ENCODE assay signal across 36 cellular contexts in the genomic region with DNA sequence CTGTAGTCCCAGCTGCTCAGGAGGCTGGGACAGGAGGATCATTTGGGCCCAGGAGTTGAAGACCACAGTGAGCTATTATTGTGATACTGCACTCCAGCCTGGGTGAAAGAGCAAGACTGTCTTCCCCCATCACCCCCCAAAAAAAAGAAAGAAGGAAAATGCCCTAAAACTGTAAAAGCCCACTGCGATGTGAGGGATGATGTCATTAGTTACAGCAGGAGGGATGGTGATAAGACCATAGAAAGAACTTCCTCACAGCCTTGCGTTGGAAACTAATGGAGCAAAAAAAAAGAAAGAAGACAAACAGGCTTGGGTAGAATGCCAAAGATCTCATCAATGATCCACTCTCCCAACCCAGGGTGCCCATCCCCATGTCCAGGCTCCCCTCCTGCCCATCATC. TPM values are rescaled to one million over a fixed set of nuclear protein-coding genes. Genes with fewer than 3 reads are reported as not detected.
"Had no signal": no experiment of that assay in that cellular context is flagged by ENCODE, and none has a peak within 500 bp of the region (broad histone marks: within the 10 kb centered on the region; RNA-seq: fewer than 3 reads in every experiment).

No MANE protein-coding gene starts in this region.

- FAIRE-seq: astrocyte, bronchial epithelial cell had no signal

- H3K27me3 Mint-ChIP-seq: activated CD4-positive, alpha-beta T cell treated with anti-CD3 and anti-CD28 coated beads for 36 hours had no signal

- H3K27me3 ChIP-seq: adrenal gland, body of pancreas, SJCRH30 had no signal

- H3K4me1 Mint-ChIP-seq: activated CD4-positive, alpha-beta T cell treated with anti-CD3 and anti-CD28 coated beads for 36 hours; activated CD4-positive, alpha-beta T cell treated with anti-CD3 and anti-CD28 coated beads, Interleukin-2, amount 10 ng/mL, durations not matched to agents 7 days and 5 days had no signal

- H3K4me3 Mint-ChIP-seq: activated CD4-positive, alpha-beta T cell treated with anti-CD3 and anti-CD28 coated beads for 36 hours; activated CD4-positive, alpha-beta T cell treated with anti-CD3 and anti-CD28 coated beads, Interleukin-2, amount 10 ng/mL, durations not matched to agents 7 days and 5 days; activated CD8-positive, alpha-beta T cell treated with anti-CD3 and anti-CD28 coated beads, Interleukin-2, amount 10 ng/mL, durations not matched to agents 7 days and 5 days; activated naive CD4-positive, alpha-beta T cell treated with anti-CD3 and anti-CD28 coated beads for 36 hours; activated T-cell treated with anti-CD3 and anti-CD28 coated beads, Interleukin-2, amount 50 U/mL, for 24 hours; WTC11 had no signal

- DNase-seq: activated CD4-positive, alpha-beta T cell treated with anti-CD3 and anti-CD28 coated beads for 36 hours; activated CD4-positive, alpha-beta T cell treated with anti-CD3 and anti-CD28 coated beads, Interleukin-2, amount 10 ng/mL, durations not matched to agents 7 days and 5 days; activated CD4-positive, alpha-beta T cell treated with anti-CD3 and anti-CD28 coated beads, Interleukin-2, amount 50 U/mL, for 48 hours; activated CD8-positive, alpha-beta T cell treated with anti-CD3 and anti-CD28 coated beads, Interleukin-2, amount 10 ng/mL, durations not matched to agents 7 days and 5 days; activated gamma-delta T cell; activated naive CD4-positive, alpha-beta T cell treated with anti-CD3 and anti-CD28 coated beads for 36 hours; activated T-cell treated with anti-CD3 and anti-CD28 coated beads, Interleukin-2, amount 50 U/mL, for 24 hours; adrenal gland; body of pancreas; caudate nucleus; cerebellar nuclear complex; MM.1S; MV-4-11; NCI-H1092; NCI-H1436 treated with DMSO at 0.1 percent for 48 hours; NCI-H1694 treated with DMSO at 0.1 percent for 48 hours; NCI-H2029; NCI-H345; NCI-H510A; NCI-H526; NCI-H748 treated with DMSO at 0.1 percent for 48 hours; NK-92 treated with Interleukin-12 subunit alpha and Interleukin-12 subunit beta, amount 100 ng/mL, for 24 hours; Right ventricle myocardium superior; SJCRH30; T1000 had no signal

- H3K9me3 ChIP-seq: adrenal gland, body of pancreas, SJCRH30 had no signal

- H3K4me1 ChIP-seq: adrenal gland, body of pancreas had no signal

- H3K36me3 ChIP-seq: adrenal gland, SJCRH30 had no signal

- ATAC-seq: activated CD4-positive, alpha-beta T cell treated with anti-CD3 and anti-CD28 coated beads for 36 hours; activated CD4-positive, CD25-positive, alpha-beta regulatory T cell treated with anti-CD3 and anti-CD28 coated beads, Interleukin-2, amount 50 U/mL, for 24 hours; activated CD8-positive, alpha-beta T cell treated with anti-CD3 and anti-CD28 coated beads, Interleukin-2, amount 10 ng/mL, durations not matched to agents 7 days and 5 days; activated naive CD4-positive, alpha-beta T cell treated with anti-CD3 and anti-CD28 coated beads, Interleukin-2, amount 50 U/mL, for 72 hours; body of pancreas; WTC11 had no signal

- H3K4me2 ChIP-seq: KMS-11 had no signal

- H3K9me3 Mint-ChIP-seq: activated CD4-positive, alpha-beta T cell treated with anti-CD3 and anti-CD28 coated beads, Interleukin-2, amount 10 ng/mL, durations not matched to agents 7 days and 5 days; activated naive CD4-positive, alpha-beta T cell treated with anti-CD3 and anti-CD28 coated beads for 36 hours; activated naive CD4-positive, alpha-beta T cell treated with anti-CD3 and anti-CD28 coated beads, Interleukin-2, amount 50 U/mL, for 72 hours; activated T-cell treated with anti-CD3 and anti-CD28 coated beads, Interleukin-2, amount 50 U/mL, for 24 hours; activated T-helper 2 cell treated with anti-CD3 and anti-CD28 coated beads, Interferon-gamma antibody, Interleukin-2, Interleukin-4, amounts not matched to agents 10 μg/mL and 5 μg/mL and 100 μg/mL, durations not matched to agents 14 hours and 24 hours and 36 hours; WTC11 had no signal

- H3K27ac ChIP-seq: adrenal gland, body of pancreas, KMS-11, SJCRH30, SK-N-MC had no signal

- H3K9ac ChIP-seq: KMS-11 had no signal

- H3K36me3 Mint-ChIP-seq: activated naive CD4-positive, alpha-beta T cell treated with anti-CD3 and anti-CD28 coated beads, Interleukin-2, amount 50 U/mL, for 72 hours; WTC11 had no signal

- H3K4me3 ChIP-seq: adrenal gland, body of pancreas, SJCRH30, SK-N-MC had no signal

- H3K27ac Mint-ChIP-seq: activated CD4-positive, alpha-beta T cell treated with anti-CD3 and anti-CD28 coated beads for 36 hours; activated CD4-positive, alpha-beta T cell treated with anti-CD3 and anti-CD28 coated beads, Interleukin-2, amount 10 ng/mL, durations not matched to agents 7 days and 5 days; activated CD8-positive, alpha-beta T cell treated with anti-CD3 and anti-CD28 coated beads, Interleukin-2, amount 10 ng/mL, durations not matched to agents 7 days and 5 days; activated naive CD4-positive, alpha-beta T cell treated with anti-CD3 and anti-CD28 coated beads for 36 hours; activated naive CD4-positive, alpha-beta T cell treated with anti-CD3 and anti-CD28 coated beads, Interleukin-2, amount 50 U/mL, for 72 hours; activated T-cell treated with anti-CD3 and anti-CD28 coated beads, Interleukin-2, amount 50 U/mL, for 24 hours; activated T-helper 2 cell treated with anti-CD3 and anti-CD28 coated beads, Interferon-gamma antibody, Interleukin-2, Interleukin-4, amounts not matched to agents 10 μg/mL and 5 μg/mL and 100 μg/mL, durations not matched to agents 14 hours and 24 hours and 36 hours; WTC11 had no signal

RNA-seq across cellular contexts. Expression of a gene that starts 18.7 kb away (rescaled TPM):
- total RNA-seq: activated CD4-positive, alpha-beta T cell treated with anti-CD3 and anti-CD28 coated beads, Interleukin-2, amount 10 ng/mL, durations not matched to agents 7 days and 5 days; LHCN-M2; T-helper 1 cell treated with Interleukin-12 subunit alpha and Interleukin-12 subunit beta and Interleukin-4 antibody, amounts not matched to agents 30 ng/mL and 1 ng/mL, for 36 hours; T-helper 2 cell treated with Interferon-gamma antibody and Interleukin-4, amounts not matched to agents 100 ng/mL and 5 ng/mL, for 36 hours had no signal

RNA-seq across cellular contexts. Expression of a gene that starts 43.1 kb away (rescaled TPM):
- total RNA-seq: activated CD4-positive, alpha-beta T cell treated with anti-CD3 and anti-CD28 coated beads, Interleukin-2, amount 10 ng/mL, durations not matched to agents 7 days and 5 days; activated naive CD4-positive, alpha-beta T cell treated with anti-CD3 and anti-CD28 coated beads for 36 hours; activated T-helper 2 cell treated with anti-CD3 and anti-CD28 coated beads, Interferon-gamma antibody, Interleukin-2, Interleukin-4, amounts not matched to agents 10 μg/mL and 5 μg/mL and 100 μg/mL, durations not matched to agents 14 hours and 24 hours and 36 hours; astrocyte; bronchial epithelial cell; LHCN-M2; T-helper 1 cell treated with Interleukin-12 subunit alpha and Interleukin-12 subunit beta and Interleukin-4 antibody, amounts not matched to agents 30 ng/mL and 1 ng/mL, for 36 hours; T-helper 2 cell treated with Interferon-gamma antibody and Interleukin-4, amounts not matched to agents 100 ng/mL and 5 ng/mL, for 36 hours had no signal
